21 cellular contexts compared by ENCODE assay signal in the genomic region with DNA sequence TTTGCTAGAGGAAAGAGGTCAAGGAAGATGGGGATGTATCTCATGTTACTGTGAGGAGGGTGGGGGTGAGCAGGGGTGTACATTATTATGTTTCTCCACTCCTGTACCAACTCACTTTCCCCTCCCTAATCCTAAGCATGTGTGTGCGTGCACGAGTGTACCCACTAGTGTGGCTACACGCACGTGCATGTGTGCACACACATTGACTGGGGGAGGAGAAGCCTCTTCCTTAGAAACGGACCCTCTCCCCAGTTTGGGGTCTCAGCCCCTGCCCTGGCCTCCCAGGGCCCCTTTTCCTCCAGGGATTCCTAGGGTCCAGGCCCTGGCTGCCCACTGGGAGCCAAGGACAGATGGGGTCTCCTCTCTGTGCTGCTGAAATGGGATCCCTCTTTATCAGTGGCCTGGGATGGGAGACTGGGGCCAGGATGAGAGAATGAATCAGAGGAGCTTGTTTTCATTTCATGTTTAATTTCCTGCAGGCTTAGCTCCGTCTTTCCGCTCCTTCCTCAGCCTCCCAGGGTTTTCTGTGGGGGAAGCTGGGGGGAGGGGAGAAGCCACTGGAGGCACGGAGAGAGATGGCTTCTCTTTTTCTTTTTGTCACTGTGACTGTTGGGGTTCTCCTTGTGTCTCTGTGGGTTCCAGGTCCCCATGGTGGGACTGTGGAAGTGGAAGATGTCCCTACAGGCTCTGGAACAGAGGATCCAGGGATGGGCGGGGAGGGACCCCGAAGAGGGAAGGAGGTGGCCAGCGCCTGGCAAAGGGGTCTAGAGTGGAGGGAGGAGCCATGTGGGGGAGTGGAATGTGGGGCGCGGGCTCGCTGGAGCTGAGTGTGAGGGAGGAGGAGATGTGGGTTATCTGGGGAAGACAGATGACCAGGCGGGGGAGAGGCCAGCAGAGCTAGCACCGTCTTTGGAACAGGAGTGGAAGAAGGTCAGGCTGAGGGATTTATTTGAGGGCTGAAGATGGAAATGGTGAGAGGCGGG. TPM values are rescaled to one million over a fixed set of nuclear protein-coding genes. Genes with fewer than 3 reads are reported as not detected.
DNase-seq lines count a peak whose midpoint lies in the region; ATAC-seq, FAIRE-seq and TF ChIP-seq lines count a peak whose summit lies in the region.
"Had no signal": no experiment of that assay in that cellular context is flagged by ENCODE, and none has a peak within 500 bp of the region (broad histone marks: within the 10 kb centered on the region; RNA-seq: fewer than 3 reads in every experiment).

No MANE protein-coding gene starts in this region.

- CTCF ChIA-PET in PC-3 (lab: Charles Lee) = no interaction called here

- TF ChIP-seq CTCF in AG09309 (IDR thresholded peaks at IDR 0.05; ENCODE audit: control insufficient read depth, insufficient read depth, low read depth, low read length, missing control alignments) = no peak
- TF ChIP-seq CTCF in PC-3 (conservative IDR thresholded peaks at IDR 0.05; ENCODE audit: low read depth, low read length) = no peak
- TF ChIP-seq CTCF in fibroblast of lung (conservative IDR thresholded peaks at IDR 0.05 in 1 of 2, IDR thresholded peaks at IDR 0.05 in 1 of 2; ENCODE audit: low read depth in 1 of 2, low read length in 2 of 2) = no peak

- H3K4me1 ChIP-seq in PC-3 (ENCODE audit: insufficient read depth, low read length) (no peaks in the 10 kb centered on the region), fibroblast of lung (ENCODE audit: control insufficient read depth, extremely low read depth, insufficient read depth, low read length) (no peaks in the 10 kb centered on the region), small intestine (ENCODE audit: control insufficient read depth in 2 of 2, insufficient read depth in 1 of 2, low read depth in 1 of 2, low read length in 1 of 2) (no peaks in the 10 kb centered on the region)
- H3K4me1 ChIP-seq: BLaER1 treated with 17β-estradiol and CSF1 and Interleukin-3, amounts not matched to agents 10 nM and 100 nM; pancreas had no signal

- no peak overlapping the region for H3K27ac ChIP-seq in PC-3 (ENCODE audit: low read length)
- H3K27ac ChIP-seq in fibroblast of lung (ENCODE audit: insufficient read depth, low read length) = no peak overlapping the region
- no peak overlapping the region for H3K27ac ChIP-seq in small intestine (ENCODE audit: low read depth in 1 of 2, low read length in 1 of 2)
- H3K27ac ChIP-seq: BLaER1 treated with 17β-estradiol and CSF1 and Interleukin-3, amounts not matched to agents 10 nM and 100 nM; pancreas had no signal

- no peaks in the 10 kb centered on the region for H3F3A ChIP-seq in PC-3 (ENCODE audit: low read length, unreplicated experiment)

- H3K9ac ChIP-seq in PC-3 (ENCODE audit: low read length) (no peak overlapping the region), fibroblast of lung (ENCODE audit: insufficient read depth, low read length) (no peak overlapping the region)
- H3K9ac ChIP-seq: BLaER1 treated with 17β-estradiol and CSF1 and Interleukin-3, amounts not matched to agents 10 nM and 100 nM had no signal

- DNase-seq in AG09309 (ENCODE audit: low read depth) (no peak), PC-3 (no peak), fibroblast of lung (ENCODE audit: low read depth in 2 of 2) (peak; percentile 13 to 45), non-pigmented ciliary epithelial cell (ENCODE audit: low read depth) (peak; percentile 22), small intestine (no peak), DMS153 (lab: John Stamatoyannopoulos, UW) (no peak)
- no peak for DNase-seq in activated naive CD4-positive, alpha-beta T cell treated with anti-CD3 and anti-CD28 coated beads, Interleukin-2, amount 50 U/mL, for 16 hours
- DNase-seq: activated naive CD8-positive, alpha-beta T cell treated with anti-CD3 and anti-CD28 coated beads, Interleukin-2, amount 10 ng/mL, durations not matched to agents 7 days and 5 days; GDM1; HCEC 1CT; NCI-H1105 treated with DMSO at 0.1 percent for 48 hours; NCI-H510A; pancreas; stimulated activated CD4-positive, alpha-beta T cell treated with anti-CD3 and anti-CD28 coated beads, Interleukin-2, amount 100 ng/mL, for 48 hours had no signal

- H3K4me3 ChIP-seq in AG09309 (ENCODE audit: control insufficient read depth, low read depth, low read length) = peak overlapping the region; percentile 12
- H3K4me3 ChIP-seq in PC-3 (ENCODE audit: low read length) = no peak overlapping the region
- no peak overlapping the region for H3K4me3 ChIP-seq in fibroblast of lung (replicated peaks in 1 of 4; ENCODE audit: control extremely low read depth in 1 of 4, insufficient read depth in 1 of 4, low read depth in 3 of 4, low read length in 4 of 4)
- no peak overlapping the region for H3K4me3 ChIP-seq in small intestine (ENCODE audit: low read depth in 1 of 2, low read length in 2 of 2)
- H3K4me3 ChIP-seq: BLaER1 treated with 17β-estradiol and CSF1 and Interleukin-3, amounts not matched to agents 10 nM and 100 nM; pancreas had no signal

- no peaks in the 10 kb centered on the region for H3K36me3 ChIP-seq in PC-3 (ENCODE audit: low read depth, low read length)
- H3K36me3 ChIP-seq in fibroblast of lung (ENCODE audit: control insufficient read depth, insufficient read depth, low read length) = no peaks in the 10 kb centered on the region
- no peaks in the 10 kb centered on the region for H3K36me3 ChIP-seq in small intestine (ENCODE audit: control insufficient read depth in 2 of 2, insufficient read depth in 2 of 2, low read length in 2 of 2)
- H3K36me3 ChIP-seq: BLaER1 treated with 17β-estradiol and CSF1 and Interleukin-3, amounts not matched to agents 10 nM and 100 nM; pancreas had no signal

- H3K9me3 ChIP-seq in PC-3 (ENCODE audit: low read length) (no peaks in the 10 kb centered on the region), fibroblast of lung (ENCODE audit: control insufficient read depth, insufficient read depth, low read depth, low read length) (no peaks in the 10 kb centered on the region), small intestine (ENCODE audit: control insufficient read depth, low read depth) (no peaks in the 10 kb centered on the region)
- H3K9me3 ChIP-seq: pancreas had no signal

- no TSS peak for BruUV-seq in PC-3 (replicated peaks; lab: Mats Ljungman, UMichigan)

- H4K20me1 ChIP-seq in PC-3 (ENCODE audit: low read length) (no peaks in the 10 kb centered on the region), fibroblast of lung (ENCODE audit: control insufficient read depth, extremely low read depth, insufficient read depth, low read length) (no peaks in the 10 kb centered on the region)
- H4K20me1 ChIP-seq: BLaER1 treated with 17β-estradiol and CSF1 and Interleukin-3, amounts not matched to agents 10 nM and 100 nM had no signal

- H3K79me2 ChIP-seq in PC-3 (ENCODE audit: low read length) (no peaks in the 10 kb centered on the region), fibroblast of lung (ENCODE audit: control insufficient read depth, insufficient read depth, low read length) (no peaks in the 10 kb centered on the region)

- ATAC-seq in PC-3 = peak; percentile 46; the same call in 1 of the 2 replicates
- no peak for ATAC-seq in GM18909 (IDR thresholded peaks at IDR 0.05; ENCODE audit: poor library complexity, unreplicated experiment)
- ATAC-seq: left lobe of liver; stimulated activated effector memory CD8-positive, alpha-beta T cell treated with anti-CD3 and anti-CD28 coated beads, Interleukin-12 subunit alpha, Interleukin-12 subunit beta, amount 100 ng/mL, for 72 hours had no signal

- H3K4me2 ChIP-seq in PC-3 (ENCODE audit: low read length) (no peak overlapping the region), fibroblast of lung (ENCODE audit: extremely low read depth, insufficient read depth, low read length) (no peak overlapping the region)
- H3K4me2 ChIP-seq: BLaER1 treated with 17β-estradiol and CSF1 and Interleukin-3, amounts not matched to agents 10 nM and 100 nM had no signal

- no peak for FAIRE-seq in small intestine (lab: Jason Lieb, UNC)
- FAIRE-seq: GM18507, pancreas had no signal

- H3K27me3 ChIP-seq in PC-3 (ENCODE audit: low read length) = no peaks in the 10 kb centered on the region
- H3K27me3 ChIP-seq in fibroblast of lung (ENCODE audit: control insufficient read depth, insufficient read depth, low read length) = no peaks in the 10 kb centered on the region
- H3K27me3 ChIP-seq in small intestine (ENCODE audit: control insufficient read depth in 2 of 2, insufficient read depth in 2 of 2, low read length in 2 of 2) = no peaks in the 10 kb centered on the region
- H3K27me3 ChIP-seq: BLaER1 treated with 17β-estradiol and CSF1 and Interleukin-3, amounts not matched to agents 10 nM and 100 nM; pancreas had no signal

- H3K9me2 ChIP-seq in PC-3 (replicated peaks; ENCODE audit: low read length) = no peaks in the 10 kb centered on the region

- 70 to 78% (median 72%) methylated on average over 17 of the region's 17 CpGs for WGBS in small intestine, 3 donors

- POLR2A ChIA-PET in PC-3 (lab: Charles Lee; ENCODE audit: unreplicated experiment) = no interaction called here

- no peak overlapping the region for H2AFZ ChIP-seq in PC-3 (ENCODE audit: low read length)
- no peak overlapping the region for H2AFZ ChIP-seq in fibroblast of lung (ENCODE audit: low read length)

- intact Hi-C loops in PC-3 (cut with micrococcal nuclease) = no loop called here

RNA-seq across cellular contexts. Expression of gene ALX4, which starts 40.3 kb away (rescaled TPM):
- total RNA-seq in PC-3 (2014; rRNA removed) = not detected in 2 replicates
- not detected in 2 replicates for total RNA-seq in fibroblast of lung
- not detected in 2 replicates for polyA plus RNA-seq in fibroblast of lung
- polyA plus RNA-seq in fibroblast of lung (2012) = not detected in 2 replicates
- not detected in 2 replicates for polyA minus RNA-seq in fibroblast of lung (ENCODE audit: low replicate concordance)
- not detected for polyA plus RNA-seq in small intestine
- total RNA-seq: activated naive CD8-positive, alpha-beta T cell treated with anti-CD3 and anti-CD28 coated beads, Interleukin-2, amount 10 ng/mL, durations not matched to agents 7 days and 5 days; HT-29; left lobe of liver; RPMI7951 had no signal

Comparison
In these comparisons a context has a peak if more than half of its experiments do, and no peak if none do; other contexts are left out.
1. DNase-seq: peak in fibroblast of lung (2 of 2) and non-pigmented ciliary epithelial cell (single experiment); none in AG09309 (single experiment), PC-3 (single experiment), small intestine (single experiment), activated naive CD4-positive, alpha-beta T cell treated with anti-CD3 and anti-CD28 coated beads, Interleukin-2, amount 50 U/mL, for 16 hours (single experiment) and DMS153 (single experiment).